1 cellular context compared by ENCODE assay signal in the genomic region with DNA sequence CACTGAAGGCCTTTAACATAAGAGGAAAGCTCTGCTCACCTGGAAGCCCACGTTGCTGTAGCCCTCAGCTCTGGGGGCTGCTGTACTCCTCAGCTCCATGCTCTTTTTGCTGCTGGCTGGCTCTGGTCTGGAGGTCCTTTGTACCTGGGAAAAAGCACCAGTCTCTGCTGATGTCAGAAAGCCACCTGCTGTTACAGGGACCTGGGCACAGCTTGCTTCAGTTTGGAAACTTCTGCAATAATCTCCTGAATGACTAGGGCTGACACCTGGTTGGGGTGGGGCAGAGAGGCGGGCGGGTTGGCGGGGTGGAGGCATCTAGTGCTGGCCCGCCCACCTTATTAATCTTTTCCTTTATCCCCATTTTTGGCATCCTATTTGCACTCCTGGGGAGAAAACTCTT.
TF ChIP-seq lines count a peak whose summit lies in the region.

A gene with protein sequence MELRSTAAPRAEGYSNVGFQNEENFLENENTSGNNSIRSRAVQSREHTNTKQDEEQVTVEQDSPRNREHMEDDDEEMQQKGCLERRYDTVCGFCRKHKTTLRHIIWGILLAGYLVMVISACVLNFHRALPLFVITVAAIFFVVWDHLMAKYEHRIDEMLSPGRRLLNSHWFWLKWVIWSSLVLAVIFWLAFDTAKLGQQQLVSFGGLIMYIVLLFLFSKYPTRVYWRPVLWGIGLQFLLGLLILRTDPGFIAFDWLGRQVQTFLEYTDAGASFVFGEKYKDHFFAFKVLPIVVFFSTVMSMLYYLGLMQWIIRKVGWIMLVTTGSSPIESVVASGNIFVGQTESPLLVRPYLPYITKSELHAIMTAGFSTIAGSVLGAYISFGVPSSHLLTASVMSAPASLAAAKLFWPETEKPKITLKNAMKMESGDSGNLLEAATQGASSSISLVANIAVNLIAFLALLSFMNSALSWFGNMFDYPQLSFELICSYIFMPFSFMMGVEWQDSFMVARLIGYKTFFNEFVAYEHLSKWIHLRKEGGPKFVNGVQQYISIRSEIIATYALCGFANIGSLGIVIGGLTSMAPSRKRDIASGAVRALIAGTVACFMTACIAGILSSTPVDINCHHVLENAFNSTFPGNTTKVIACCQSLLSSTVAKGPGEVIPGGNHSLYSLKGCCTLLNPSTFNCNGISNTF (minus strand): TSS at position 224 of the 400 bp plus-strand sequence. CDS start 125 bp downstream, at position 99.

TF ChIP-seq in GM23338, 12 proteins besides CTCF, POLR2A, EP300 and RAD21:
- TF ChIP-seq ZNF331 (CRISPR knock-in tag; IDR thresholded peaks at IDR 0.05; ENCODE audit: low read depth): no peak
- no peak for TF ChIP-seq ZNF114 (CRISPR knock-in tag; IDR thresholded peaks at IDR 0.05)
- TF ChIP-seq, protein P1, sequence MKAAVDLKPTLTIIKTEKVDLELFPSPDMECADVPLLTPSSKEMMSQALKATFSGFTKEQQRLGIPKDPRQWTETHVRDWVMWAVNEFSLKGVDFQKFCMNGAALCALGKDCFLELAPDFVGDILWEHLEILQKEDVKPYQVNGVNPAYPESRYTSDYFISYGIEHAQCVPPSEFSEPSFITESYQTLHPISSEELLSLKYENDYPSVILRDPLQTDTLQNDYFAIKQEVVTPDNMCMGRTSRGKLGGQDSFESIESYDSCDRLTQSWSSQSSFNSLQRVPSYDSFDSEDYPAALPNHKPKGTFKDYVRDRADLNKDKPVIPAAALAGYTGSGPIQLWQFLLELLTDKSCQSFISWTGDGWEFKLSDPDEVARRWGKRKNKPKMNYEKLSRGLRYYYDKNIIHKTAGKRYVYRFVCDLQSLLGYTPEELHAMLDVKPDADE (IDR thresholded peaks at IDR 0.05): no peak
- no peak for TF ChIP-seq JUNB (IDR thresholded peaks at IDR 0.05; ENCODE audit: unreplicated experiment)
- TF ChIP-seq, protein P2, sequence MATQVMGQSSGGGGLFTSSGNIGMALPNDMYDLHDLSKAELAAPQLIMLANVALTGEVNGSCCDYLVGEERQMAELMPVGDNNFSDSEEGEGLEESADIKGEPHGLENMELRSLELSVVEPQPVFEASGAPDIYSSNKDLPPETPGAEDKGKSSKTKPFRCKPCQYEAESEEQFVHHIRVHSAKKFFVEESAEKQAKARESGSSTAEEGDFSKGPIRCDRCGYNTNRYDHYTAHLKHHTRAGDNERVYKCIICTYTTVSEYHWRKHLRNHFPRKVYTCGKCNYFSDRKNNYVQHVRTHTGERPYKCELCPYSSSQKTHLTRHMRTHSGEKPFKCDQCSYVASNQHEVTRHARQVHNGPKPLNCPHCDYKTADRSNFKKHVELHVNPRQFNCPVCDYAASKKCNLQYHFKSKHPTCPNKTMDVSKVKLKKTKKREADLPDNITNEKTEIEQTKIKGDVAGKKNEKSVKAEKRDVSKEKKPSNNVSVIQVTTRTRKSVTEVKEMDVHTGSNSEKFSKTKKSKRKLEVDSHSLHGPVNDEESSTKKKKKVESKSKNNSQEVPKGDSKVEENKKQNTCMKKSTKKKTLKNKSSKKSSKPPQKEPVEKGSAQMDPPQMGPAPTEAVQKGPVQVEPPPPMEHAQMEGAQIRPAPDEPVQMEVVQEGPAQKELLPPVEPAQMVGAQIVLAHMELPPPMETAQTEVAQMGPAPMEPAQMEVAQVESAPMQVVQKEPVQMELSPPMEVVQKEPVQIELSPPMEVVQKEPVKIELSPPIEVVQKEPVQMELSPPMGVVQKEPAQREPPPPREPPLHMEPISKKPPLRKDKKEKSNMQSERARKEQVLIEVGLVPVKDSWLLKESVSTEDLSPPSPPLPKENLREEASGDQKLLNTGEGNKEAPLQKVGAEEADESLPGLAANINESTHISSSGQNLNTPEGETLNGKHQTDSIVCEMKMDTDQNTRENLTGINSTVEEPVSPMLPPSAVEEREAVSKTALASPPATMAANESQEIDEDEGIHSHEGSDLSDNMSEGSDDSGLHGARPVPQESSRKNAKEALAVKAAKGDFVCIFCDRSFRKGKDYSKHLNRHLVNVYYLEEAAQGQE (IDR thresholded peaks at IDR 0.05; ENCODE audit: unreplicated experiment): no peak
- TF ChIP-seq NANOG (IDR thresholded peaks at IDR 0.05; ENCODE audit: borderline replicate concordance): no peak
- no peak for TF ChIP-seq EZH2phosphoT487 (IDR thresholded peaks at IDR 0.05; ENCODE audit: unreplicated experiment)
- TF ChIP-seq, protein P3, sequence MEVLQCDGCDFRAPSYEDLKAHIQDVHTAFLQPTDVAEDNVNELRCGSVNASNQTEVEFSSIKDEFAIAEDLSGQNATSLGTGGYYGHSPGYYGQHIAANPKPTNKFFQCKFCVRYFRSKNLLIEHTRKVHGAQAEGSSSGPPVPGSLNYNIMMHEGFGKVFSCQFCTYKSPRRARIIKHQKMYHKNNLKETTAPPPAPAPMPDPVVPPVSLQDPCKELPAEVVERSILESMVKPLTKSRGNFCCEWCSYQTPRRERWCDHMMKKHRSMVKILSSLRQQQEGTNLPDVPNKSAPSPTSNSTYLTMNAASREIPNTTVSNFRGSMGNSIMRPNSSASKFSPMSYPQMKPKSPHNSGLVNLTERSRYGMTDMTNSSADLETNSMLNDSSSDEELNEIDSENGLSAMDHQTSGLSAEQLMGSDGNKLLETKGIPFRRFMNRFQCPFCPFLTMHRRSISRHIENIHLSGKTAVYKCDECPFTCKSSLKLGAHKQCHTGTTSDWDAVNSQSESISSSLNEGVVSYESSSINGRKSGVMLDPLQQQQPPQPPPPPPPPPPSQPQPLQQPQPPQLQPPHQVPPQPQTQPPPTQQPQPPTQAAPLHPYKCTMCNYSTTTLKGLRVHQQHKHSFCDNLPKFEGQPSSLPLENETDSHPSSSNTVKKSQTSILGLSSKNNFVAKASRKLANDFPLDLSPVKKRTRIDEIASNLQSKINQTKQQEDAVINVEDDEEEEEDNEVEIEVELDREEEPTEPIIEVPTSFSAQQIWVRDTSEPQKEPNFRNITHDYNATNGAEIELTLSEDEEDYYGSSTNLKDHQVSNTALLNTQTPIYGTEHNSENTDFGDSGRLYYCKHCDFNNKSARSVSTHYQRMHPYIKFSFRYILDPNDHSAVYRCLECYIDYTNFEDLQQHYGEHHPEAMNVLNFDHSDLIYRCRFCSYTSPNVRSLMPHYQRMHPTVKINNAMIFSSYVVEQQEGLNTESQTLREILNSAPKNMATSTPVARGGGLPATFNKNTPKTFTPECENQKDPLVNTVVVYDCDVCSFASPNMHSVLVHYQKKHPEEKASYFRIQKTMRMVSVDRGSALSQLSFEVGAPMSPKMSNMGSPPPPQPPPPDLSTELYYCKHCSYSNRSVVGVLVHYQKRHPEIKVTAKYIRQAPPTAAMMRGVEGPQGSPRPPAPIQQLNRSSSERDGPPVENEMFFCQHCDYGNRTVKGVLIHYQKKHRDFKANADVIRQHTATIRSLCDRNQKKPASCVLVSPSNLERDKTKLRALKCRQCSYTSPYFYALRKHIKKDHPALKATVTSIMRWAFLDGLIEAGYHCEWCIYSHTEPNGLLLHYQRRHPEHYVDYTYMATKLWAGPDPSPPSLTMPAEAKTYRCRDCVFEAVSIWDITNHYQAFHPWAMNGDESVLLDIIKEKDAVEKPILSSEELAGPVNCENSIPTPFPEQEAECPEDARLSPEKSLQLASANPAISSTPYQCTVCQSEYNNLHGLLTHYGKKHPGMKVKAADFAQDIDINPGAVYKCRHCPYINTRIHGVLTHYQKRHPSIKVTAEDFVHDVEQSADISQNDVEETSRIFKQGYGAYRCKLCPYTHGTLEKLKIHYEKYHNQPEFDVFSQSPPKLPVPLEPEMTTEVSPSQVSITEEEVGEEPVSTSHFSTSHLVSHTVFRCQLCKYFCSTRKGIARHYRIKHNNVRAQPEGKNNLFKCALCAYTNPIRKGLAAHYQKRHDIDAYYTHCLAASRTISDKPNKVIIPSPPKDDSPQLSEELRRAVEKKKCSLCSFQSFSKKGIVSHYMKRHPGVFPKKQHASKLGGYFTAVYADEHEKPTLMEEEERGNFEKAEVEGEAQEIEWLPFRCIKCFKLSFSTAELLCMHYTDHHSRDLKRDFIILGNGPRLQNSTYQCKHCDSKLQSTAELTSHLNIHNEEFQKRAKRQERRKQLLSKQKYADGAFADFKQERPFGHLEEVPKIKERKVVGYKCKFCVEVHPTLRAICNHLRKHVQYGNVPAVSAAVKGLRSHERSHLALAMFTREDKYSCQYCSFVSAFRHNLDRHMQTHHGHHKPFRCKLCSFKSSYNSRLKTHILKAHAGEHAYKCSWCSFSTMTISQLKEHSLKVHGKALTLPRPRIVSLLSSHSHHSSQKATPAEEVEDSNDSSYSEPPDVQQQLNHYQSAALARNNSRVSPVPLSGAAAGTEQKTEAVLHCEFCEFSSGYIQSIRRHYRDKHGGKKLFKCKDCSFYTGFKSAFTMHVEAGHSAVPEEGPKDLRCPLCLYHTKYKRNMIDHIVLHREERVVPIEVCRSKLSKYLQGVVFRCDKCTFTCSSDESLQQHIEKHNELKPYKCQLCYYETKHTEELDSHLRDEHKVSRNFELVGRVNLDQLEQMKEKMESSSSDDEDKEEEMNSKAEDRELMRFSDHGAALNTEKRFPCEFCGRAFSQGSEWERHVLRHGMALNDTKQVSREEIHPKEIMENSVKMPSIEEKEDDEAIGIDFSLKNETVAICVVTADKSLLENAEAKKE (CRISPR knock-in tag; IDR thresholded peaks at IDR 0.05): no peak
- no peak for TF ChIP-seq STAT1 (IDR thresholded peaks at IDR 0.05; ENCODE audit: unreplicated experiment)
- TF ChIP-seq POLR2AphosphoS5 (IDR thresholded peaks at IDR 0.05; ENCODE audit: low read depth): no peak
- no peak for TF ChIP-seq CREB1 (CRISPR knock-in tag; IDR thresholded peaks at IDR 0.05; ENCODE audit: low read depth)
